In the genomic region with DNA sequence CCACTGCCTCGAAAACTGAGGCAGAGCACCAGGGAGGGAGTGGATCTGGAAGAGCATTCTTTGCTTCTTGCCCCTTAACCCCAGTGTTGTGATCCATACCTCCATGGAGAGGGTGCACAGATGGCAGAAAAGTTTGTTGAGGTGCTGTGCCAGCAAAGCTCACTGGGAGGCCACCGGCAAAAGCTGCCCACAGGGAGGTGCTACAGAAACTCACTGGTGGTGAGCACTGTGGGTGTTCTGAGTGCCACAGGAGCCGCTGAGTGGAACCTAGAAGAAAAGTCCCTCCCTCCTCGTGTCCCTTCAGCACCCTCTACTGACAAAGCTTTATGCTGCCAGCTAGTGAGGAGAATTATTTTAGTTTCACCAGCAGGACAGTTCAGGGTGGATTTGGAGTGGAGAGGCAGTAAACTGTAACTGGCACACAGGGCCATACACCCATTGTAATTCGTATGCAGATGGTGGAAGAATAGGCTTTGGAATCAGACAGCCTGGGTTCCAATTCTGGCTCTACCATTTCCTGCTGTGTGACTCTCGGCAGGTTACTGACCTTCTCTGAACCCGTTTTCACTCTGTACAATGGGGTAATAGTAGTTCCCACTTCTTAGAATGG, we compare ENCODE assay signal across 8 cellular contexts.
A peak's percentile ranks its signal among the peaks of the same experiment; 100 is the strongest.
DNase-seq lines count a peak whose midpoint lies in the region; ATAC-seq, FAIRE-seq and TF ChIP-seq lines count a peak whose summit lies in the region.

No MANE protein-coding gene starts in this region.

- H3K9ac ChIP-seq in endothelial cell of umbilical vein (replicated peaks; ENCODE audit: extremely low read depth, insufficient read depth, low read length), result no peak overlapping the region

- no peak overlapping the region for H3K4me3 Mint-ChIP-seq in naive thymus-derived CD4-positive, alpha-beta T cell

- POLR2A ChIA-PET in endothelial cell of umbilical vein (lab: Charles Lee), result interaction anchor here (0.9 to 1.1 kb wide), 2 partner anchors 67 to 556 kb away, joined by 3 read pairs; a partner anchor contains a TSS
- POLR2A ChIA-PET in naive thymus-derived CD4-positive, alpha-beta T cell (lab: Charles Lee), result interaction anchor here (1.1 kb wide), 2 partner anchors 135 to 175 kb away, joined by 3 to 4 read pairs; a partner anchor contains a TSS

- H3K9me3 ChIP-seq in endothelial cell of umbilical vein (replicated peaks; ENCODE audit: control insufficient read depth, insufficient read depth, low read length) (no peaks in the 10 kb centered on the region), thoracic aorta (no peaks in the 10 kb centered on the region)
- H3K9me3 ChIP-seq in naive thymus-derived CD4-positive, alpha-beta T cell (ENCODE audit: control insufficient read depth in 2 of 3, low read length in 3 of 3), result no peaks in the 10 kb centered on the region

- H3K4me1 ChIP-seq in endothelial cell of umbilical vein (ENCODE audit: control insufficient read depth, extremely low read depth, insufficient read depth, low read length) (peaks cover 16% of the 10 kb centered on the region), thoracic aorta (ENCODE audit: control insufficient read depth in 1 of 2, low read depth in 2 of 2) (peaks cover 0 to 21% of the 10 kb centered on the region in 2 donors)
- no peaks in the 10 kb centered on the region for H3K4me1 ChIP-seq in naive thymus-derived CD4-positive, alpha-beta T cell (ENCODE audit: control insufficient read depth in 2 of 2, insufficient read depth in 2 of 2, low read length in 2 of 2)

- TF ChIP-seq POLR2A in endothelial cell of umbilical vein (IDR thresholded peaks at IDR 0.05; ENCODE audit: low read depth, low read length), result peak; percentile 1

- H3K27ac Mint-ChIP-seq in naive thymus-derived CD4-positive, alpha-beta T cell, result peak overlapping the region in 2 of 9 donors; percentile 28 to 46

- intact Hi-C loops in endothelial cell of umbilical vein (cut with micrococcal nuclease), result loop anchor here (1.0 to 2.0 kb wide), 3 partner anchors 60 to 174 kb away; no protein-coding TSS in a partner anchor
- intact Hi-C loops in naive thymus-derived CD4-positive, alpha-beta T cell (cut with micrococcal nuclease), result loop anchor here (1.0 to 5.0 kb wide), 4 partner anchors 86 to 213 kb away; a partner anchor contains a TSS

- peaks cover 22% of the 10 kb centered on the region for H3K79me2 ChIP-seq in endothelial cell of umbilical vein (ENCODE audit: control insufficient read depth, insufficient read depth, low read length)

- H3K27me3 ChIP-seq in endothelial cell of umbilical vein (ENCODE audit: control insufficient read depth in 2 of 2, insufficient read depth in 2 of 2, low read length in 2 of 2) (no peaks in the 10 kb centered on the region), thoracic aorta (replicated peaks; ENCODE audit: insufficient read depth) (no peaks in the 10 kb centered on the region)
- H3K27me3 ChIP-seq in naive thymus-derived CD4-positive, alpha-beta T cell (ENCODE audit: control insufficient read depth in 2 of 2, insufficient read depth in 2 of 2, low read length in 2 of 2), result no peaks in the 10 kb centered on the region

- TF ChIP-seq CTCF in GM13976 (IDR thresholded peaks at IDR 0.05; ENCODE audit: borderline replicate concordance, control extremely low read depth, extremely low read depth, insufficient read depth, missing control alignments) (peak; percentile 77), endothelial cell of umbilical vein (IDR thresholded peaks at IDR 0.05; ENCODE audit: extremely low read depth in 1 of 2, insufficient read depth in 1 of 2, low read depth in 1 of 2, low read length in 2 of 2) (peak; percentile 60 to 66), thoracic aorta (IDR thresholded peaks at IDR 0.05) (peak; percentile 68)

- ATAC-seq in HG02870 (IDR thresholded peaks at IDR 0.05; ENCODE audit: unreplicated experiment) (peak; percentile 70), thoracic aorta (ENCODE audit: insufficient number of reproducible peaks, low FRiP score, low read depth) (no peak)
- ATAC-seq in naive thymus-derived CD4-positive, alpha-beta T cell, result peak; percentile 98

- DNase-seq in ACHN (peak; percentile 87), GM13976 (ENCODE audit: low spot score) (peak; percentile 77), NCI-H226 (peak; percentile 49), endothelial cell of umbilical vein (ENCODE audit: low read depth, low spot score) (peak; percentile 81), thoracic aorta (ENCODE audit: low spot score) (no peak)
- peak; percentile 64 to 73 for DNase-seq in activated CD4-positive, alpha-beta T cell treated with anti-CD3 and anti-CD28 coated beads, Interleukin-2, amount 50 U/mL, for 48 hours
- peak in 8 of 9 donors; percentile 41 to 68 (median 60) for DNase-seq in naive thymus-derived CD4-positive, alpha-beta T cell

- no peaks in the 10 kb centered on the region for H3K36me3 Mint-ChIP-seq in naive thymus-derived CD4-positive, alpha-beta T cell

- H3K27ac ChIP-seq in endothelial cell of umbilical vein (ENCODE audit: insufficient read depth, low read depth, low read length) (no peak overlapping the region), thoracic aorta (peak overlapping the region in 1 of 2 donors; percentile 27)
- H3K27ac ChIP-seq in naive thymus-derived CD4-positive, alpha-beta T cell (ENCODE audit: low read depth, low read length), result no peak overlapping the region

- in situ Hi-C loops in ACHN (cut with HindIII; ENCODE audit: low pct_ligation_motif_present, low pct_unique_long_range_greater_than_20kb, low sequenced_read_pairs) (no loop called here), GM13976 (cut with MboI; ENCODE audit: low sequenced_read_pairs, unreplicated experiment) (no loop called here)

- no TSS peak for BruUV-seq in endothelial cell of umbilical vein (replicated peaks; lab: Mats Ljungman, UMichigan)

- H3K36me3 ChIP-seq in endothelial cell of umbilical vein (ENCODE audit: control insufficient read depth in 2 of 2, extremely low read depth in 1 of 2, insufficient read depth in 2 of 2, low read length in 2 of 2), result peaks cover 28 to 36% of the 10 kb centered on the region in 2 experiments
- no peaks in the 10 kb centered on the region for H3K36me3 ChIP-seq in naive thymus-derived CD4-positive, alpha-beta T cell (ENCODE audit: control insufficient read depth in 2 of 3, insufficient read depth in 3 of 3, low read length in 3 of 3)
- peaks cover 24% of the 10 kb centered on the region for H3K36me3 ChIP-seq in thoracic aorta

- H4K20me1 ChIP-seq in endothelial cell of umbilical vein (replicated peaks; ENCODE audit: control insufficient read depth, extremely low read depth, insufficient read depth, low read length), result no peaks in the 10 kb centered on the region

- no peak overlapping the region for H2AFZ ChIP-seq in endothelial cell of umbilical vein (ENCODE audit: low read depth, low read length)

- H3K4me2 ChIP-seq in endothelial cell of umbilical vein (ENCODE audit: insufficient read depth, low read length), result no peak overlapping the region

- H3K4me3 ChIP-seq in endothelial cell of umbilical vein (replicated peaks in 1 of 3; ENCODE audit: insufficient read depth in 1 of 3, low read depth in 1 of 3, low read length in 3 of 3) (no peak overlapping the region), thoracic aorta (no peak overlapping the region)
- no peak overlapping the region for H3K4me3 ChIP-seq in naive thymus-derived CD4-positive, alpha-beta T cell (ENCODE audit: low read length)

- dilution Hi-C loops in endothelial cell of umbilical vein (cut with MboI; ENCODE audit: extremely low pct_ligation_motif_present, low sequenced_read_pairs), result loop anchor here (25.0 kb wide), 1 partner anchor 136 kb away; no protein-coding TSS in a partner anchor

- peaks cover 0 to 18% (median 0%) of the 10 kb centered on the region in 7 donors for H3K4me1 Mint-ChIP-seq in naive thymus-derived CD4-positive, alpha-beta T cell

- FAIRE-seq in endothelial cell of umbilical vein (lab: Jason Lieb, UNC), result peak; percentile 71

- H3K9me3 Mint-ChIP-seq in naive thymus-derived CD4-positive, alpha-beta T cell, result no peaks in the 10 kb centered on the region

- H3K9me1 ChIP-seq in endothelial cell of umbilical vein (replicated peaks; ENCODE audit: control insufficient read depth, extremely low read depth, insufficient read depth, low read length), result no peaks in the 10 kb centered on the region

- CTCF ChIA-PET in endothelial cell of umbilical vein (lab: Charles Lee), result interaction anchor here (0.6 to 5.4 kb wide), 40 partner anchors 8 to 618 kb away, joined by 3 to 65 read pairs (median 4); a partner anchor contains a TSS
- CTCF ChIA-PET in naive thymus-derived CD4-positive, alpha-beta T cell (lab: Charles Lee), result interaction anchor here (0.6 to 3.2 kb wide), 12 partner anchors 10 to 1062 kb away, joined by 3 to 40 read pairs (median 4); no protein-coding TSS in a partner anchor

- peaks cover 0 to 4% (median 0%) of the 10 kb centered on the region in 5 donors for H3K27me3 Mint-ChIP-seq in naive thymus-derived CD4-positive, alpha-beta T cell

TF ChIP-seq in endothelial cell of umbilical vein, 7 proteins besides CTCF, POLR2A, EP300 and RAD21:
- TF ChIP-seq EZH2 (IDR thresholded peaks at IDR 0.05; ENCODE audit: borderline replicate concordance, low read depth, low read length, severe bottlenecking) (no peak), FOS (IDR thresholded peaks at IDR 0.05; ENCODE audit: borderline replicate concordance, insufficient read depth, low read length) (no peak), POLR2AphosphoS5 (IDR thresholded peaks at IDR 0.05; ENCODE audit: insufficient read depth, low read depth, low read length) (no peak), GATA2 (IDR thresholded peaks at IDR 0.05; ENCODE audit: insufficient read depth, insufficient read length, low read depth, low read length) (no peak), MYC (IDR thresholded peaks at IDR 0.05; ENCODE audit: low read depth, low read length) (no peak), JUN (IDR thresholded peaks at IDR 0.05; ENCODE audit: borderline replicate concordance, insufficient read depth, insufficient read length, low read depth) (no peak)
- TF ChIP-seq, protein P1, sequence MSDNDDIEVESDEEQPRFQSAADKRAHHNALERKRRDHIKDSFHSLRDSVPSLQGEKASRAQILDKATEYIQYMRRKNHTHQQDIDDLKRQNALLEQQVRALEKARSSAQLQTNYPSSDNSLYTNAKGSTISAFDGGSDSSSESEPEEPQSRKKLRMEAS (IDR thresholded peaks at IDR 0.05; ENCODE audit: insufficient read depth, insufficient read length), result no peak
